8 cellular contexts compared by ENCODE assay signal in the genomic region with DNA sequence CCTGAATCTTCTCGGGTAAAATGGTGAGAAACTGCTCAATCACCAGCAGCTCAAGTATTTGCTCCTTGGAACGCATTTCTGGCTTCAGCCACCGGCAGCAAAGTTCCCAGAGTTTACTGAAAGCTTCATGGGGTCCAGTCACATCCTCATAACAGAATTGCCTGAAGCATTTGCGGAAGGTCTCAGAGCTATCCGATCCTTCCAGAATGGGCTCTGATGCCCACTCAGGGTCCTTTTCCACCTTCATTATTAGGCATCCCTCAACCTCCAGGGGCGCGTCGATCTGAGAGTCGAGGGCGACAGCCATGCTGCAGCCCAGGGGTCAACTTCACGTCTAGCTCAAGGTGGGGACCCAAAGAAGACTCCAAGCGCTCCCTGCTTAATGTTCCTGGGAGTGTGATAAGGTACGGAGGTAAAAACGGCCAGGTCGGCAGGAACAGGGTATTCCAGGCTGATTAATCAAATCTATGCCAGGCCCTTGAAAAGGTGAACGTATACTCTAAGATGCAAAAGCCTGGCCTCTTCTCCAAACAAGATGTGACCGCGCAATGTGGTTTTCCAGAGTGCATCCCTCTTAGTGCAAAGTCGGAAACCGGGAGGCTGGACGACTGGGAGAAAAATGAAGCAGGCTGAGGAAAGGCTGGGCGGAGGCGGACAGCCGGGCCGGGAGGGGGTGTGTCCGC. TPM values are rescaled to one million over a fixed set of nuclear protein-coding genes. Genes with fewer than 3 reads are reported as not detected.
A peak's percentile ranks its signal among the peaks of the same experiment; 100 is the strongest.
DNase-seq lines count a peak whose midpoint lies in the region; ATAC-seq, FAIRE-seq and TF ChIP-seq lines count a peak whose summit lies in the region.

No MANE protein-coding gene starts in this region.

- POLR2A ChIA-PET in SK-N-SH (lab: Yijun Ruan, JAX), result no interaction called here
- POLR2A ChIA-PET in endothelial cell of umbilical vein (lab: Charles Lee), result no interaction called here

- no peak for TF ChIP-seq RAD21 in SK-N-SH (IDR thresholded peaks at IDR 0.05; ENCODE audit: low read length)

- H3K4me2 ChIP-seq in SK-N-SH, result peak overlapping the region; percentile 97
- H3K4me2 ChIP-seq in endothelial cell of umbilical vein (ENCODE audit: insufficient read depth, low read length), result peak overlapping the region; percentile 87

- no peak for TF ChIP-seq POLR2A in endothelial cell of umbilical vein (IDR thresholded peaks at IDR 0.05; ENCODE audit: low read depth, low read length)

- H2AFZ ChIP-seq in SK-N-SH (ENCODE audit: low read depth) (peak overlapping the region; percentile 53), endothelial cell of umbilical vein (ENCODE audit: low read depth, low read length) (peak overlapping the region; percentile 82)

- 3% methylated on average over 20 of the region's 26 CpGs for WGBS in SK-N-SH (ENCODE audit: low lambda C conversion rate)

- TF ChIP-seq EP300 in SK-N-SH (IDR thresholded peaks at IDR 0.05; ENCODE audit: borderline replicate concordance in 1 of 2, low read depth in 1 of 2, low read length in 1 of 2), result no peak

- H3F3A ChIP-seq in SK-N-SH (replicated peaks; ENCODE audit: insufficient read depth), result peaks cover 7% of the 10 kb centered on the region

- peak overlapping the region; percentile 97 for H3K9ac ChIP-seq in SK-N-SH
- H3K9ac ChIP-seq in endothelial cell of umbilical vein (replicated peaks; ENCODE audit: extremely low read depth, insufficient read depth, low read length), result peak overlapping the region; percentile 98

- dilution Hi-C loops in endothelial cell of umbilical vein (cut with MboI; ENCODE audit: extremely low pct_ligation_motif_present, low sequenced_read_pairs), result no loop called here

- H3K9me3 ChIP-seq in SK-N-SH (no peaks in the 10 kb centered on the region), endothelial cell of umbilical vein (replicated peaks; ENCODE audit: control insufficient read depth, insufficient read depth, low read length) (no peaks in the 10 kb centered on the region)

- peaks cover 71% of the 10 kb centered on the region for H3K4me1 Mint-ChIP-seq in activated naive CD4-positive, alpha-beta T cell treated with anti-CD3 and anti-CD28 coated beads, Interleukin-2, amount 10 ng/mL, durations not matched to agents 7 days and 5 days
- peaks cover 46% of the 10 kb centered on the region for H3K4me1 Mint-ChIP-seq in nephron progenitor cell

- no peaks in the 10 kb centered on the region for H3K9me1 ChIP-seq in endothelial cell of umbilical vein (replicated peaks; ENCODE audit: control insufficient read depth, extremely low read depth, insufficient read depth, low read length)

- peak overlapping the region; percentile 71 to 75 for H3K4me3 ChIP-seq in SK-N-SH (ENCODE audit: low read depth in 2 of 2, low read length in 1 of 2)
- peak overlapping the region; percentile 64 to 86 (median 75) for H3K4me3 ChIP-seq in endothelial cell of umbilical vein (replicated peaks in 1 of 3; ENCODE audit: insufficient read depth in 1 of 3, low read depth in 1 of 3, low read length in 3 of 3)

- peak; percentile 18 for ATAC-seq in HG03135 (IDR thresholded peaks at IDR 0.05; ENCODE audit: unreplicated experiment)
- no peak for ATAC-seq in HG03469 (IDR thresholded peaks at IDR 0.05; ENCODE audit: unreplicated experiment)

- H3K79me2 ChIP-seq in SK-N-SH (ENCODE audit: insufficient read depth) (peaks cover 63% of the 10 kb centered on the region), endothelial cell of umbilical vein (ENCODE audit: control insufficient read depth, insufficient read depth, low read length) (peaks cover 35% of the 10 kb centered on the region)

- H3K27ac ChIP-seq in SK-N-SH (ENCODE audit: low read depth in 2 of 2, low read length in 1 of 2) (peak overlapping the region; percentile 96 to 97), endothelial cell of umbilical vein (ENCODE audit: insufficient read depth, low read depth, low read length) (peak overlapping the region; percentile 94)

- peaks cover 46% of the 10 kb centered on the region for H4K20me1 ChIP-seq in SK-N-SH (ENCODE audit: insufficient read depth)
- peaks cover 2% of the 10 kb centered on the region for H4K20me1 ChIP-seq in endothelial cell of umbilical vein (replicated peaks; ENCODE audit: control insufficient read depth, extremely low read depth, insufficient read depth, low read length)

- peak overlapping the region; percentile 98 for H3K27ac Mint-ChIP-seq in activated naive CD4-positive, alpha-beta T cell treated with anti-CD3 and anti-CD28 coated beads, Interleukin-2, amount 10 ng/mL, durations not matched to agents 7 days and 5 days
- peak overlapping the region; percentile 98 for H3K27ac Mint-ChIP-seq in nephron progenitor cell

- CTCF ChIA-PET in activated naive CD4-positive, alpha-beta T cell treated with anti-CD3 and anti-CD28 coated beads, Interleukin-2, amount 10 ng/mL, durations not matched to agents 7 days and 5 days (lab: Charles Lee), result interaction anchor here (0.8 kb wide), 1 partner anchor 32 kb away, joined by 4 read pairs; no protein-coding TSS in a partner anchor
- CTCF ChIA-PET in SK-N-SH (lab: Yijun Ruan, JAX) (interaction anchor here (0.9 to 2.1 kb wide), 4 partner anchors 14 to 32 kb away, joined by 3 to 6 read pairs (median 4); no protein-coding TSS in a partner anchor), endothelial cell of umbilical vein (lab: Charles Lee) (interaction anchor here (0.8 to 1.4 kb wide), 3 partner anchors 13 to 33 kb away, joined by 3 to 6 read pairs (median 3); no protein-coding TSS in a partner anchor)

- H3K27me3 ChIP-seq in SK-N-SH (ENCODE audit: insufficient read depth) (no peaks in the 10 kb centered on the region), endothelial cell of umbilical vein (ENCODE audit: control insufficient read depth in 2 of 2, insufficient read depth in 2 of 2, low read length in 2 of 2) (no peaks in the 10 kb centered on the region)

- intact Hi-C loops in endothelial cell of umbilical vein (cut with micrococcal nuclease), result loop anchor here (5.0 kb wide), 1 partner anchor 720 kb away; a partner anchor contains a TSS

- H3K9me3 Mint-ChIP-seq in activated naive CD4-positive, alpha-beta T cell treated with anti-CD3 and anti-CD28 coated beads, Interleukin-2, amount 10 ng/mL, durations not matched to agents 7 days and 5 days, result no peaks in the 10 kb centered on the region
- no peaks in the 10 kb centered on the region for H3K9me3 Mint-ChIP-seq in nephron progenitor cell

- DNase-seq in activated naive CD4-positive, alpha-beta T cell treated with anti-CD3 and anti-CD28 coated beads, Interleukin-2, amount 10 ng/mL, durations not matched to agents 7 days and 5 days, result peak; percentile 33
- no peak for DNase-seq in activated naive CD4-positive, alpha-beta T cell treated with anti-CD3 and anti-CD28 coated beads, Interleukin-2, amount 50 U/mL, for 16 hours
- peak; percentile 58 for DNase-seq in SK-N-SH
- DNase-seq in endothelial cell of umbilical vein (ENCODE audit: low read depth, low spot score), result no peak
- DNase-seq in nephron progenitor cell, result peak; percentile 41
- no peak for DNase-seq in activated effector memory CD4-positive, alpha-beta T cell treated with anti-CD3 and anti-CD28 coated beads, Interleukin-2, amount 50 U/mL, for 16 hours

- BruUV-seq in endothelial cell of umbilical vein (replicated peaks; lab: Mats Ljungman, UMichigan), result TSS peak; percentile 64

- H3K9me2 ChIP-seq in SK-N-SH, result no peaks in the 10 kb centered on the region

- H3K36me3 ChIP-seq in SK-N-SH (replicated peaks in 1 of 2; ENCODE audit: control insufficient read depth in 1 of 2, insufficient read depth in 2 of 2, low read length in 1 of 2) (peaks cover 17 to 23% of the 10 kb centered on the region in 2 experiments), endothelial cell of umbilical vein (ENCODE audit: control insufficient read depth in 2 of 2, extremely low read depth in 1 of 2, insufficient read depth in 2 of 2, low read length in 2 of 2) (no peaks in the 10 kb centered on the region)

- peak; percentile 82 for FAIRE-seq in endothelial cell of umbilical vein (lab: Jason Lieb, UNC)

- TF ChIP-seq CTCF in SK-N-SH (IDR thresholded peaks at IDR 0.05), result peak; percentile 33; the same call in 1 of the 2 replicates
- TF ChIP-seq CTCF in endothelial cell of umbilical vein (IDR thresholded peaks at IDR 0.05; ENCODE audit: extremely low read depth in 1 of 2, insufficient read depth in 1 of 2, low read depth in 1 of 2, low read length in 2 of 2), result no peak
- no peak for TF ChIP-seq CTCF in nephron progenitor cell (IDR thresholded peaks at IDR 0.05)

- peak overlapping the region; percentile 97 for H3K4me3 Mint-ChIP-seq in activated naive CD4-positive, alpha-beta T cell treated with anti-CD3 and anti-CD28 coated beads, Interleukin-2, amount 10 ng/mL, durations not matched to agents 7 days and 5 days
- peak overlapping the region; percentile 96 for H3K4me3 Mint-ChIP-seq in nephron progenitor cell

- H3K27me3 Mint-ChIP-seq in activated naive CD4-positive, alpha-beta T cell treated with anti-CD3 and anti-CD28 coated beads, Interleukin-2, amount 10 ng/mL, durations not matched to agents 7 days and 5 days, result peaks cover 12% of the 10 kb centered on the region
- H3K27me3 Mint-ChIP-seq in nephron progenitor cell (ENCODE audit: low read depth, poor library complexity), result peaks cover 10% of the 10 kb centered on the region

- H3K4me1 ChIP-seq in SK-N-SH (ENCODE audit: control insufficient read depth in 1 of 2, insufficient read depth in 2 of 2, low read depth in 1 of 2, low read length in 1 of 2) (peaks cover 0 to 8% of the 10 kb centered on the region in 2 experiments; a peak in 2 of 4 replicates), endothelial cell of umbilical vein (ENCODE audit: control insufficient read depth, extremely low read depth, insufficient read depth, low read length) (peaks cover 20% of the 10 kb centered on the region)

- H3K36me3 Mint-ChIP-seq in activated naive CD4-positive, alpha-beta T cell treated with anti-CD3 and anti-CD28 coated beads, Interleukin-2, amount 10 ng/mL, durations not matched to agents 7 days and 5 days, result peaks cover 37% of the 10 kb centered on the region
- H3K36me3 Mint-ChIP-seq in nephron progenitor cell (ENCODE audit: low read depth), result peaks cover 46% of the 10 kb centered on the region

RNA-seq across cellular contexts. Expression of a gene that starts 0.7 kb away (rescaled TPM):
- 1.6 and 1.9 TPM in 2 replicates for polyA plus RNA-seq in SK-N-SH (2012; rRNA removed)
- 1.6 TPM in 2 replicates for polyA plus RNA-seq in SK-N-SH (2012; cell fraction: cytosol; rRNA removed)
- polyA plus RNA-seq in SK-N-SH (2012; cell fraction: nucleus; rRNA removed), result 2.3 and 3.2 TPM in 2 replicates
- 4.7 and 4.8 TPM in 2 replicates for total RNA-seq in endothelial cell of umbilical vein
- 0.99 and 1.4 TPM in 2 replicates for polyA plus RNA-seq in endothelial cell of umbilical vein
- polyA plus RNA-seq in endothelial cell of umbilical vein (2011; cell fraction: cytosol; rRNA removed), result 1.2 and 1.5 TPM in 2 replicates
- 3.8 and 4.0 TPM in 2 replicates for polyA plus RNA-seq in endothelial cell of umbilical vein (2011; cell fraction: nucleus; rRNA removed)
- 2.7 and 3.2 TPM in 2 replicates for polyA plus RNA-seq in endothelial cell of umbilical vein (2012)
- 6.0 and 6.7 TPM in 2 replicates for polyA minus RNA-seq in endothelial cell of umbilical vein
- 4.4 TPM for polyA minus RNA-seq in endothelial cell of umbilical vein (2011; cell fraction: cytosol; rRNA and poly(A)+ RNA removed)
- 7.4 and 8.9 TPM in 2 replicates for polyA minus RNA-seq in endothelial cell of umbilical vein (2011; cell fraction: nucleus; rRNA and poly(A)+ RNA removed)

RNA-seq across cellular contexts. Expression of a gene that starts 40.2 kb away (rescaled TPM):
- polyA plus RNA-seq in SK-N-SH (2012; rRNA removed) (0.03 TPM in 1 of 2 replicates, not detected in the other), endothelial cell of umbilical vein (not detected in 2 replicates)
- polyA plus RNA-seq in SK-N-SH (2012; cell fraction: cytosol; rRNA removed), result not detected in 2 replicates
- 0.12 and 0.14 TPM in 2 replicates for polyA plus RNA-seq in SK-N-SH (2012; cell fraction: nucleus; rRNA removed)
- total RNA-seq in endothelial cell of umbilical vein, result not detected in 2 replicates
- polyA plus RNA-seq in endothelial cell of umbilical vein (2011; cell fraction: cytosol; rRNA removed), result not detected in 2 replicates
- polyA plus RNA-seq in endothelial cell of umbilical vein (2011; cell fraction: nucleus; rRNA removed), result not detected in 2 replicates
- polyA plus RNA-seq in endothelial cell of umbilical vein (2012), result not detected in 2 replicates
- polyA minus RNA-seq in endothelial cell of umbilical vein, result not detected in 2 replicates
- not detected for polyA minus RNA-seq in endothelial cell of umbilical vein (2011; cell fraction: cytosol; rRNA and poly(A)+ RNA removed)
- polyA minus RNA-seq in endothelial cell of umbilical vein (2011; cell fraction: nucleus; rRNA and poly(A)+ RNA removed), result not detected in 2 replicates

Comparison
In these comparisons a context has a peak if more than half of its experiments do, and no peak if none do; other contexts are left out.
1. DNase-seq: peak in activated naive CD4-positive, alpha-beta T cell treated with anti-CD3 and anti-CD28 coated beads, Interleukin-2, amount 10 ng/mL, durations not matched to agents 7 days and 5 days (single experiment), SK-N-SH (single experiment) and nephron progenitor cell (single experiment); none in activated naive CD4-positive, alpha-beta T cell treated with anti-CD3 and anti-CD28 coated beads, Interleukin-2, amount 50 U/mL, for 16 hours (single experiment), endothelial cell of umbilical vein (single experiment) and activated effector memory CD4-positive, alpha-beta T cell treated with anti-CD3 and anti-CD28 coated beads, Interleukin-2, amount 50 U/mL, for 16 hours (single experiment).